7 cellular contexts compared by ENCODE assay signal in the genomic region with DNA sequence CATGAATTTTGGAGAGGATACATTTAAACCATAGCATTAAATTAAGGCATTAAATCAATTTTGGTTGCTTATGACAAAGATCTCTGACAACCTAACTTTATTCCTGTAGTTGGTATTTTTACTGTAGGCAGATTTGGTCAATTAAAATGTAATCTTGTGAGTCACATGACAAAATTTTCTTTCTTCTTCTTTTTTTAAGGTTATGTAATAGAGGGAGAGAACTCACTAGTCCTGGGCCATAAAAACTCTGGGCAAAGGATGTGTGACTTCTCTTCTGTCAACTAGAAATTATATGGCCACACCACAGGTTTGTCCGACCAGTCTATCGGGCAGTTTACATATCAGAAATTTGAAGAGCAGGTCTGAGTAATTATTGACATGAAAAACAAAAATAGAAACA.
"Had no signal": no experiment of that assay in that cellular context is flagged by ENCODE, and none has a peak within 500 bp of the region (broad histone marks: within the 10 kb centered on the region; RNA-seq: fewer than 3 reads in every experiment).

No MANE protein-coding gene starts in this region.

- FAIRE-seq: HTR-8/SVneo had no signal

- H3K27ac Mint-ChIP-seq: IgD-negative memory B cell had no signal

- H3K27ac ChIP-seq: HL-60, KMS-11 had no signal

- H3K4me2 ChIP-seq: KMS-11 had no signal

- DNase-seq: IMR-90, KBM-7, KG1 had no signal

- H3K4me3 Mint-ChIP-seq: IgD-negative memory B cell had no signal

- H3K27me3 Mint-ChIP-seq: IgD-negative memory B cell had no signal

- H3K4me1 Mint-ChIP-seq: IgD-negative memory B cell had no signal

- H3K9ac ChIP-seq: KMS-11 had no signal
